In the genomic region with DNA sequence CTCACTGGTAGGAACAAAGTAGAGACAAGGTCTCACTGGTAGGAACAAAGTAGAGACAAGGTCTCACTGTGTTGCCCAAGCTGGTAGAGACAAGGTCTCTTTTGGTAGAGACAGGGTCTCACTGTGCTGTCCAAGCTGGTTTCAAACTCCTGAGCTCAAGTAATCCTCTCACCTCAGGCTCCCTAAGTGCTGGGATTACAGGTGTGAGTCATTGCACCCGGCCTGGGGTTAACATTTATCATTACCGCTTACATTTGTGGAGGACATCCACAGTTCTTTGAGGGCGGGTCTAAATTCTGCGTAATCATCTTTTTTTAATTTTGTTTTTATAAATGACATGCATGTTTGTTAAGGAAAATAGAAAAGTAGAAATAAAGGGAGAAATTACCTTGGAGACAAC, we compare ENCODE assay signal across 33 cellular contexts.
"Had no signal": no experiment of that assay in that cellular context is flagged by ENCODE, and none has a peak within 500 bp of the region (broad histone marks: within the 10 kb centered on the region; RNA-seq: fewer than 3 reads in every experiment).

No MANE protein-coding gene starts in this region.

- H3K27me3 ChIP-seq: ascending aorta had no signal

- DNase-seq: activated B cell treated with CpG ODN at 0.5 μM for 24 hours; activated CD4-positive, alpha-beta T cell treated with anti-CD3 and anti-CD28 coated beads for 1 hour; activated CD4-positive, alpha-beta T cell treated with anti-CD3 and anti-CD28 coated beads for 48 hours; activated CD8-positive, alpha-beta T cell treated with anti-CD3 and anti-CD28 coated beads for 36 hours; activated effector memory CD4-positive, alpha-beta T cell treated with anti-CD3 and anti-CD28 coated beads, Interleukin-2, amount 50 U/mL, for 16 hours; activated naive CD4-positive, alpha-beta T cell; activated naive CD4-positive, alpha-beta T cell treated with anti-CD3 and anti-CD28 coated beads, Interleukin-2, amount 50 U/mL, for 16 hours; activated naive CD8-positive, alpha-beta T cell treated with anti-CD3 and anti-CD28 coated beads for 36 hours; activated T-cell treated with anti-CD3 and anti-CD28 coated beads, Interleukin-2, amount 50 U/mL, for 1 hour; activated T-cell treated with anti-CD3 and anti-CD28 coated beads, Interleukin-2, amount 50 U/mL, for 72 hours; amygdala; Karpas-422; KBM-7; NCI-H1092 treated with DMSO at 0.1 percent for 48 hours; NCI-H1417; NCI-H146; NCI-H187; NCI-H2029 treated with DMSO at 0.1 percent for 48 hours; NCI-H2107; NCI-H2171; NCI-H510A; NCI-H526; NCI-H748 treated with DMSO at 0.1 percent for 48 hours; PC-9; SIG-M5; T-cell; T-helper 17 cell had no signal

- H2AFZ ChIP-seq: PC-9 had no signal

- H3K4me2 ChIP-seq: PC-9 had no signal

- H3K27ac ChIP-seq: ascending aorta, PC-9, RWPE1, VCaP had no signal

- H3K4me3 ChIP-seq: ascending aorta, PC-9 had no signal

- ATAC-seq: activated CD8-positive, alpha-beta T cell treated with anti-CD3 and anti-CD28 coated beads for 36 hours; activated T-cell treated with anti-CD3 and anti-CD28 coated beads, Interleukin-2, amount 50 U/mL, for 72 hours; activated T-helper 17 cell treated with anti-CD3 and anti-CD28 coated beads, Interleukin-2, amount 50 U/mL, for 72 hours; Right ventricle myocardium inferior; SK-N-SH treated with all-trans-retinoic acid at 6 μM for 48 hours; T-cell; T-helper 17 cell had no signal

- H3K36me3 ChIP-seq: ascending aorta had no signal
